24 cellular contexts compared by ENCODE assay signal in genomic region chr2:209523041-209523740, GRCh38.
DNase-seq lines count a peak whose midpoint lies in the region; ATAC-seq and TF ChIP-seq lines count a peak whose summit lies in the region.
"Had no signal": no experiment of that assay in that cellular context is flagged by ENCODE, and none has a peak within 500 bp of the region (broad histone marks: within the 10 kb centered on the region; RNA-seq: fewer than 3 reads in every experiment).

No MANE protein-coding gene starts in this region.

- H3K4me1 ChIP-seq in OCI-LY7 (ENCODE audit: insufficient read depth, low read length, poor library complexity, severe bottlenecking) (peaks cover 12% of the 10 kb centered on the region), endocrine pancreas (ENCODE audit: control insufficient read depth, insufficient read depth, low read length) (peaks cover 51% of the 10 kb centered on the region), lower lobe of right lung (peaks cover 21% of the 10 kb centered on the region)
- H3K4me1 ChIP-seq: right atrium auricular region had no signal

- H3K27ac ChIP-seq in OCI-LY7 (ENCODE audit: low read depth, low read length, poor library complexity, severe bottlenecking): no peak overlapping the region
- H3K27ac ChIP-seq in lower lobe of right lung: no peak overlapping the region
- H3K27ac ChIP-seq: esophagus muscularis mucosa, gastrocnemius medialis, HL-60, ovary, right atrium auricular region, stomach had no signal

- H3K4me3 Mint-ChIP-seq in stimulated activated memory B cell treated with anti-CD40 and anti-IgM and Interleukin-4, amounts not matched to agents 10 μg/mL and 1 μg/mL and 100 μg/mL, for 72 hours: no peak overlapping the region
- H3K4me3 Mint-ChIP-seq: central memory CD8-positive, alpha-beta T cell; type B pancreatic cell had no signal

- H3K9me2 ChIP-seq in OCI-LY7 (ENCODE audit: insufficient read depth, low read length): no peaks in the 10 kb centered on the region

- no peak for TF ChIP-seq CTCF in OCI-LY7 (conservative IDR thresholded peaks at IDR 0.05; ENCODE audit: low read length)
- no peak for TF ChIP-seq CTCF in lower lobe of right lung (IDR thresholded peaks at IDR 0.05)

- peak overlapping the region; percentile 59 for H3K27ac Mint-ChIP-seq in stimulated activated memory B cell treated with anti-CD40 and anti-IgM and Interleukin-4, amounts not matched to agents 10 μg/mL and 1 μg/mL and 100 μg/mL, for 72 hours
- H3K27ac Mint-ChIP-seq: type B pancreatic cell had no signal

- H3K9me3 ChIP-seq in OCI-LY7 (ENCODE audit: low read length) (no peaks in the 10 kb centered on the region), endocrine pancreas (ENCODE audit: control insufficient read depth, low read length) (no peaks in the 10 kb centered on the region), lower lobe of right lung (no peaks in the 10 kb centered on the region)
- H3K9me3 ChIP-seq: esophagus muscularis mucosa, gastrocnemius medialis, ovary, right atrium auricular region, stomach had no signal

- H3K9ac ChIP-seq in endocrine pancreas (ENCODE audit: control insufficient read depth, insufficient read depth, low read length): no peak overlapping the region

- H3K27me3 ChIP-seq in endocrine pancreas (ENCODE audit: control insufficient read depth, insufficient read depth, low read length): no peaks in the 10 kb centered on the region
- H3K27me3 ChIP-seq in lower lobe of right lung (ENCODE audit: low read depth): no peaks in the 10 kb centered on the region
- H3K27me3 ChIP-seq: esophagus muscularis mucosa, gastrocnemius medialis, ovary, right atrium auricular region, stomach had no signal

- no peak overlapping the region for H3K4me2 ChIP-seq in OCI-LY7 (ENCODE audit: low read length)

- DNase-seq in NCI-H1092 treated with DMSO at 0.1 percent for 48 hours (lab: John Stamatoyannopoulos, UW) (peak; percentile 28), NCI-H1092 (lab: John Stamatoyannopoulos, UW) (no peak), OCI-LY7 (ENCODE audit: low spot score) (no peak), lower lobe of right lung (no peak), AG20443 (ENCODE audit: low spot score) (no peak)
- DNase-seq: activated CD4-positive, alpha-beta T cell treated with anti-CD3 and anti-CD28 coated beads for 4 hours; activated naive CD4-positive, alpha-beta T cell treated with anti-CD3 and anti-CD28 coated beads, Interleukin-2, amount 50 U/mL, for 16 hours; effector CD8-positive, alpha-beta T cell; gastrocnemius medialis; GOT3; NCI-H1436 treated with DMSO at 0.1 percent for 48 hours; ovary; SIG-M5; stomach had no signal

- no peaks in the 10 kb centered on the region for H3K79me2 ChIP-seq in OCI-LY7 (ENCODE audit: insufficient read depth, low read depth, low read length)

- CTCF ChIA-PET in OCI-LY7 (lab: Charles Lee; ENCODE audit: unreplicated experiment): no interaction called here

- H3K36me3 ChIP-seq in OCI-LY7 (ENCODE audit: insufficient read depth, low read length) (no peaks in the 10 kb centered on the region), endocrine pancreas (ENCODE audit: control insufficient read depth, insufficient read depth, low read length) (no peaks in the 10 kb centered on the region), lower lobe of right lung (no peaks in the 10 kb centered on the region)
- H3K36me3 ChIP-seq: esophagus muscularis mucosa, gastrocnemius medialis, ovary, right atrium auricular region, stomach had no signal

- ATAC-seq in stimulated activated memory B cell treated with anti-CD40 and anti-IgM and Interleukin-4, amounts not matched to agents 10 μg/mL and 1 μg/mL and 100 μg/mL, for 72 hours: no peak
- ATAC-seq in lower lobe of right lung (no peak), GM18517 (IDR thresholded peaks at IDR 0.05; ENCODE audit: unreplicated experiment) (no peak)
- ATAC-seq: gastrocnemius medialis, HepG2 had no signal

- H3K4me1 Mint-ChIP-seq in stimulated activated memory B cell treated with anti-CD40 and anti-IgM and Interleukin-4, amounts not matched to agents 10 μg/mL and 1 μg/mL and 100 μg/mL, for 72 hours: peaks cover 36% of the 10 kb centered on the region
- H3K4me1 Mint-ChIP-seq: central memory CD8-positive, alpha-beta T cell had no signal

- POLR2A ChIA-PET in OCI-LY7 (lab: Charles Lee): interaction anchor here (0.6 to 1.3 kb wide), 5 partner anchors 9 to 1537 kb away, joined by 3 to 4 read pairs (median 3); no protein-coding TSS in a partner anchor

- BruUV-seq in OCI-LY7 (replicated peaks; lab: Mats Ljungman, UMichigan): no TSS peak

- H2AFZ ChIP-seq in OCI-LY7 (ENCODE audit: low read length): peak overlapping the region; percentile 62; the same call in 1 of the 2 replicates

- H3K27me3 Mint-ChIP-seq in stimulated activated memory B cell treated with anti-CD40 and anti-IgM and Interleukin-4, amounts not matched to agents 10 μg/mL and 1 μg/mL and 100 μg/mL, for 72 hours: no peaks in the 10 kb centered on the region
- H3K27me3 Mint-ChIP-seq: central memory CD8-positive, alpha-beta T cell had no signal

- H3K9me3 Mint-ChIP-seq in stimulated activated memory B cell treated with anti-CD40 and anti-IgM and Interleukin-4, amounts not matched to agents 10 μg/mL and 1 μg/mL and 100 μg/mL, for 72 hours: no peaks in the 10 kb centered on the region
- H3K9me3 Mint-ChIP-seq: type B pancreatic cell had no signal

- no peak overlapping the region for H3K4me3 ChIP-seq in OCI-LY7 (ENCODE audit: low read depth, low read length, poor library complexity, severe bottlenecking)
- peak overlapping the region; percentile 55 for H3K4me3 ChIP-seq in endocrine pancreas (ENCODE audit: control insufficient read depth, insufficient read depth, low read length)
- no peak overlapping the region for H3K4me3 ChIP-seq in lower lobe of right lung
- H3K4me3 ChIP-seq: esophagus muscularis mucosa, gastrocnemius medialis, lung, ovary, right atrium auricular region, stomach had no signal

- H3K36me3 Mint-ChIP-seq in stimulated activated memory B cell treated with anti-CD40 and anti-IgM and Interleukin-4, amounts not matched to agents 10 μg/mL and 1 μg/mL and 100 μg/mL, for 72 hours: no peaks in the 10 kb centered on the region
- H3K36me3 Mint-ChIP-seq: type B pancreatic cell had no signal

- no peaks in the 10 kb centered on the region for H4K20me1 ChIP-seq in OCI-LY7 (ENCODE audit: insufficient read depth, low read length)

- intact Hi-C loops in OCI-LY7 (cut with micrococcal nuclease; ENCODE audit: unreplicated experiment) (no loop called here), lower lobe of right lung (cut with DNase I) (no loop called here)
